22 cellular contexts compared by ENCODE assay signal in the genomic region with DNA sequence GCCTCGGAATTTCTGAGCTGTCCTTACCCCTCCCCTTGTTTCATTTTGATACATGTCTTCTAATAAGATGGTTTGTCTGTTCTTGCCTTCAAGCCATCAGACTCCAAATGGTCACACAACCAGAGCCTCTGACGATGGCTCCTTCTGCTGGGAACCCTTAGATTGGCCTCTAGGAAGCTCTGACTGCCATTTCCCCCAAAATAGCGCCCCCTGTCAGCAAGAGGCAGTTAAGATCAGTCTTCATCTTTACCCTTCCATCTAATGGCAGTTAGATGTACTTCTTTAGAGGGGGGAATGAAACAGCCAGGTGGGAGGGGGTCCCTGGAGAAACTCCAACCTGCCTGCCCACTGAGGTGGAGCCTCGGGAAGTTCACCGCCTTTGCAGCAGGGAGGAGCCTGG.
A peak's percentile ranks its signal among the peaks of the same experiment; 100 is the strongest.
DNase-seq lines count a peak whose midpoint lies in the region; ATAC-seq, FAIRE-seq and TF ChIP-seq lines count a peak whose summit lies in the region.
"Had no signal": no experiment of that assay in that cellular context is flagged by ENCODE, and none has a peak within 500 bp of the region (broad histone marks: within the 10 kb centered on the region; RNA-seq: fewer than 3 reads in every experiment).

No MANE protein-coding gene starts in this region.

- no peak for TF ChIP-seq POLR2A in GM12878 (IDR thresholded peaks at IDR 0.05; ENCODE audit: low read depth, low read length)

- H3K4me1 Mint-ChIP-seq in Calu3 (ENCODE audit: low read depth, unreplicated experiment) = no peaks in the 10 kb centered on the region
- H3K4me1 Mint-ChIP-seq: activated CD4-positive, alpha-beta memory T cell treated with anti-CD3 and anti-CD28 coated beads, Interleukin-2, amount 10 ng/mL, durations not matched to agents 7 days and 5 days; activated naive CD8-positive, alpha-beta T cell treated with anti-CD3 and anti-CD28 coated beads for 36 hours had no signal

- no peaks in the 10 kb centered on the region for H3K36me3 ChIP-seq in MM.1S (replicated peaks; ENCODE audit: insufficient read depth, low read length)
- H3K36me3 ChIP-seq in GM12878 (ENCODE audit: control insufficient read depth in 2 of 2, insufficient read depth in 2 of 2, low read length in 1 of 2) = no peaks in the 10 kb centered on the region
- H3K36me3 ChIP-seq: esophagus muscularis mucosa, prostate gland, upper lobe of left lung had no signal

- no peak overlapping the region for H3K9ac ChIP-seq in MM.1S (ENCODE audit: low read length)
- no peak overlapping the region for H3K9ac ChIP-seq in GM12878 (ENCODE audit: control insufficient read depth, insufficient read depth, low read length)

- RAD21 ChIA-PET in GM12878 (lab: Charles Lee; ENCODE audit: unreplicated experiment) = no interaction called here

- no peak overlapping the region for H3K4me2 ChIP-seq in MM.1S (ENCODE audit: low read depth, low read length)
- no peak overlapping the region for H3K4me2 ChIP-seq in GM12878 (ENCODE audit: control insufficient read depth, insufficient read depth)

- ATAC-seq in GM12878 (0 out of 3 replicates have a peak, but pooled peaks have one; percentile 46), HG02981 (IDR thresholded peaks at IDR 0.05; ENCODE audit: unreplicated experiment) (no peak)

- no peaks in the 10 kb centered on the region for H3K36me3 Mint-ChIP-seq in Calu3 (ENCODE audit: insufficient read depth, unreplicated experiment)

- intact Hi-C loops in GM12878 (cut with micrococcal nuclease; ENCODE audit: unreplicated experiment) (no loop called here), Calu3 (cut with micrococcal nuclease; ENCODE audit: unreplicated experiment) (no loop called here)

- no peak for TF ChIP-seq EP300 in GM12878 (IDR thresholded peaks at IDR 0.05; ENCODE audit: borderline replicate concordance in 1 of 2, control insufficient read depth in 1 of 2, low read depth in 2 of 2, low read length in 2 of 2)

- SMC1A ChIA-PET in GM12878 (lab: Charles Lee; ENCODE audit: uncharacterized antibody, unreplicated experiment) = interaction anchor here (1.3 kb wide), 1 partner anchor 126 kb away, joined by 3 read pairs; no protein-coding TSS in a partner anchor

- H3K4me1 ChIP-seq in MM.1S (ENCODE audit: low read length) (no peaks in the 10 kb centered on the region), GM12878 (ENCODE audit: control insufficient read depth, insufficient read depth, low read length) (no peaks in the 10 kb centered on the region)
- H3K4me1 ChIP-seq: prostate gland had no signal

- H3K27me3 Mint-ChIP-seq in Calu3 (ENCODE audit: unreplicated experiment) = no peaks in the 10 kb centered on the region
- H3K27me3 Mint-ChIP-seq: activated CD4-positive, alpha-beta memory T cell treated with anti-CD3 and anti-CD28 coated beads, Interleukin-2, amount 10 ng/mL, durations not matched to agents 7 days and 5 days; activated naive CD8-positive, alpha-beta T cell treated with anti-CD3 and anti-CD28 coated beads for 36 hours had no signal

- H3K9me3 ChIP-seq in MM.1S (replicated peaks; ENCODE audit: insufficient read depth, low read length) (no peaks in the 10 kb centered on the region), GM12878 (replicated peaks; ENCODE audit: control insufficient read depth, insufficient read depth, low read length) (no peaks in the 10 kb centered on the region)
- H3K9me3 ChIP-seq: esophagus muscularis mucosa, prostate gland, upper lobe of left lung had no signal

- POLR2A ChIA-PET in GM12878 (lab: Charles Lee) = no interaction called here

- DNase-seq in activated CD4-positive, alpha-beta T cell treated with anti-CD3 and anti-CD28 coated beads for 48 hours = peak; percentile 18
- DNase-seq in activated CD4-positive, alpha-beta T cell treated with anti-CD3 and anti-CD28 coated beads for 1 hour = no peak
- no peak for DNase-seq in MM.1S
- no peak for DNase-seq in GM12878 (ENCODE audit: low read depth, low spot score)
- no peak for DNase-seq in D721Med (ENCODE audit: insufficient read length, low spot score)
- no peak for DNase-seq in Calu3
- no peak for DNase-seq in GDM1 (lab: John Stamatoyannopoulos, UW)
- DNase-seq: activated CD4-positive, alpha-beta memory T cell treated with anti-CD3 and anti-CD28 coated beads, Interleukin-2, amount 10 ng/mL, durations not matched to agents 7 days and 5 days; activated naive CD8-positive, alpha-beta T cell treated with anti-CD3 and anti-CD28 coated beads for 36 hours; dorsolateral prefrontal cortex; head of caudate nucleus; kidney glomerular epithelial cell; NCI-H1694 treated with DMSO at 0.1 percent for 48 hours; NCI-H446; stimulated activated naive CD4-positive, alpha-beta T cell treated with Interleukin-2 at 50 U/mL for 16 hours; upper lobe of left lung had no signal

- no peak overlapping the region for H3K27ac ChIP-seq in MM.1S (ENCODE audit: low read length)
- H3K27ac ChIP-seq in GM12878 (ENCODE audit: control insufficient read depth, insufficient read depth) = no peak overlapping the region
- H3K27ac ChIP-seq: dorsolateral prefrontal cortex, esophagus muscularis mucosa, prostate gland, SK-N-MC, upper lobe of left lung had no signal

- no peaks in the 10 kb centered on the region for H3K27me3 ChIP-seq in MM.1S (replicated peaks; ENCODE audit: insufficient read depth, low read length)
- H3K27me3 ChIP-seq in GM12878 (replicated peaks in 1 of 2; ENCODE audit: control insufficient read depth in 2 of 2, insufficient read depth in 2 of 2, low read length in 1 of 2) = no peaks in the 10 kb centered on the region
- H3K27me3 ChIP-seq: dorsolateral prefrontal cortex, esophagus muscularis mucosa, upper lobe of left lung had no signal

- BruUV-seq in GM12878 (replicated peaks; lab: Mats Ljungman, UMichigan) (no TSS peak), Calu3 (replicated peaks; lab: Mats Ljungman, UMichigan) (no TSS peak)

- WGBS in GM12878 (ENCODE audit: insufficient coverage, insufficient replicate concordance, low lambda C conversion rate, missing lambda C conversion rate) = 62% methylated on average over 5 of the region's 5 CpGs

- H2AFZ ChIP-seq in MM.1S (ENCODE audit: low read length) = no peak overlapping the region
- no peak overlapping the region for H2AFZ ChIP-seq in GM12878 (ENCODE audit: control insufficient read depth, low read depth, low read length)

- no peaks in the 10 kb centered on the region for H3F3A ChIP-seq in MM.1S (ENCODE audit: insufficient read depth, low read length)

- H3K4me3 ChIP-seq in MM.1S (ENCODE audit: low read length) = no peak overlapping the region
- no peak overlapping the region for H3K4me3 ChIP-seq in GM12878
- H3K4me3 ChIP-seq: dorsolateral prefrontal cortex, esophagus muscularis mucosa, prostate gland, SK-N-MC, upper lobe of left lung had no signal

- TF ChIP-seq CTCF in MM.1S (IDR thresholded peaks at IDR 0.05; ENCODE audit: low read length) (peak; percentile 31), GM12878 (IDR thresholded peaks at IDR 0.05 in 2 of 3, conservative IDR thresholded peaks at IDR 0.05 in 1 of 3; ENCODE audit: control insufficient read depth in 2 of 3, extremely low read depth in 1 of 3, insufficient read depth in 1 of 3, low read depth in 3 of 3, low read length in 3 of 3) (peak; percentile 13 to 42 (median 16); a peak in 2 of 6 replicates), D721Med (IDR thresholded peaks at IDR 0.05; ENCODE audit: insufficient read depth, missing control alignments) (no peak), Calu3 (IDR thresholded peaks at IDR 0.05; ENCODE audit: unreplicated experiment) (no peak)

- no peak overlapping the region for H3K27ac Mint-ChIP-seq in Calu3 (ENCODE audit: unreplicated experiment)
- H3K27ac Mint-ChIP-seq: activated CD4-positive, alpha-beta memory T cell treated with anti-CD3 and anti-CD28 coated beads, Interleukin-2, amount 10 ng/mL, durations not matched to agents 7 days and 5 days; activated naive CD8-positive, alpha-beta T cell treated with anti-CD3 and anti-CD28 coated beads for 36 hours; mesothelial cell of epicardium had no signal

- FAIRE-seq in GM12878 (lab: Jason Lieb, UNC) = no peak
- FAIRE-seq in D721Med (lab: Jason Lieb, UNC) = no peak
- FAIRE-seq: G401.6 had no signal

- peak; percentile 27; the same call in 1 of the 2 replicates for TF ChIP-seq RAD21 in GM12878 (IDR thresholded peaks at IDR 0.05; ENCODE audit: insufficient read depth, low read depth, low read length)

- in situ Hi-C loops in GM12878 (cut with MboI) = no loop called here

- no peaks in the 10 kb centered on the region for H3K9me3 Mint-ChIP-seq in Calu3 (ENCODE audit: low read depth, unreplicated experiment)
- H3K9me3 Mint-ChIP-seq: activated CD4-positive, alpha-beta memory T cell treated with anti-CD3 and anti-CD28 coated beads, Interleukin-2, amount 10 ng/mL, durations not matched to agents 7 days and 5 days; activated naive CD8-positive, alpha-beta T cell treated with anti-CD3 and anti-CD28 coated beads for 36 hours had no signal

- H3K4me3 Mint-ChIP-seq in Calu3 (ENCODE audit: low read depth, unreplicated experiment) = no peak overlapping the region
- H3K4me3 Mint-ChIP-seq: activated CD4-positive, alpha-beta memory T cell treated with anti-CD3 and anti-CD28 coated beads, Interleukin-2, amount 10 ng/mL, durations not matched to agents 7 days and 5 days; activated naive CD8-positive, alpha-beta T cell treated with anti-CD3 and anti-CD28 coated beads for 36 hours; mesothelial cell of epicardium had no signal

- H3K79me2 ChIP-seq in MM.1S (ENCODE audit: low read length) (no peaks in the 10 kb centered on the region), GM12878 (ENCODE audit: control insufficient read depth, insufficient read depth, low read length) (no peaks in the 10 kb centered on the region)

- H3K9me2 ChIP-seq in MM.1S (replicated peaks; ENCODE audit: insufficient read depth, low read length) = no peaks in the 10 kb centered on the region

- CTCF ChIA-PET in GM12878 (lab: Yijun Ruan, JAX) = interaction anchor here (1.0 to 2.8 kb wide), 4 partner anchors 9 to 233 kb away, joined by 6 to 18 read pairs (median 6); no protein-coding TSS in a partner anchor
- CTCF ChIA-PET in Calu3 (lab: Charles Lee) = no interaction called here

- H4K20me1 ChIP-seq in MM.1S (ENCODE audit: insufficient read depth, low read length) (no peaks in the 10 kb centered on the region), GM12878 (ENCODE audit: control insufficient read depth, insufficient read depth) (no peaks in the 10 kb centered on the region)

TF ChIP-seq in GM12878, 131 proteins besides CTCF, POLR2A, EP300 and RAD21 (continues in another document):
- TF ChIP-seq, protein P1, sequence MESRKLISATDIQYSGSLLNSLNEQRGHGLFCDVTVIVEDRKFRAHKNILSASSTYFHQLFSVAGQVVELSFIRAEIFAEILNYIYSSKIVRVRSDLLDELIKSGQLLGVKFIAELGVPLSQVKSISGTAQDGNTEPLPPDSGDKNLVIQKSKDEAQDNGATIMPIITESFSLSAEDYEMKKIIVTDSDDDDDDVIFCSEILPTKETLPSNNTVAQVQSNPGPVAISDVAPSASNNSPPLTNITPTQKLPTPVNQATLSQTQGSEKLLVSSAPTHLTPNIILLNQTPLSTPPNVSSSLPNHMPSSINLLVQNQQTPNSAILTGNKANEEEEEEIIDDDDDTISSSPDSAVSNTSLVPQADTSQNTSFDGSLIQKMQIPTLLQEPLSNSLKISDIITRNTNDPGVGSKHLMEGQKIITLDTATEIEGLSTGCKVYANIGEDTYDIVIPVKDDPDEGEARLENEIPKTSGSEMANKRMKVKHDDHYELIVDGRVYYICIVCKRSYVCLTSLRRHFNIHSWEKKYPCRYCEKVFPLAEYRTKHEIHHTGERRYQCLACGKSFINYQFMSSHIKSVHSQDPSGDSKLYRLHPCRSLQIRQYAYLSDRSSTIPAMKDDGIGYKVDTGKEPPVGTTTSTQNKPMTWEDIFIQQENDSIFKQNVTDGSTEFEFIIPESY (IDR thresholded peaks at IDR 0.05) = no peak

Comparison
In these comparisons a context has a peak if more than half of its experiments do, and no peak if none do; other contexts are left out.
1. CTCF ChIP-seq: peak in MM.1S (single experiment) and GM12878 (3 of 3); none in D721Med (single experiment) and Calu3 (single experiment).